In the genomic region with DNA sequence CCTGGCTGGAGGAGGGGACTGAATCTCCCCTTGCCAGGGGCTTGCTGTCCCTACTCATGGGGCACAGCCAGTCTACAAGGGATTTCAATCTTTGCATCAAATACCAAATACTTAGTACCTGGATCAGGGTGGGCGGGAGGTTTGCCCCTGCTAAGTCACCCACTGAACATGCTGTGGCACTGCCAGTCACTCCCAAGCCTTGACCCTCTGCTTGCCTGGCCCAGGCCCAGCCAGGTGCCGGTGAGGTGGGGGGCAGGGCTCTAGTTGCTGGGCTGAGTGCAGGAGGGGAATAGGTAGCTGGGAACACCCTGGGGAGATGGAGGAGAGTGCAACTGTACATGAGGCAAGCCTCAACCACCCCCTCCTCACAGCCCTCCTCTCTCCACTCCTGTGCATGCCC, we compare ENCODE assay signal across 29 cellular contexts.
"Had no signal": no experiment of that assay in that cellular context is flagged by ENCODE, and none has a peak within 500 bp of the region (broad histone marks: within the 10 kb centered on the region; RNA-seq: fewer than 3 reads in every experiment).

No MANE protein-coding gene starts in this region.

- H3K36me3 Mint-ChIP-seq: mesothelial cell of epicardium; naive B cell; natural killer cell treated with Interleukin-12 subunit alpha and Interleukin-12 subunit beta and Interleukin-15 and Interleukin-18, amount 100 ng/mL, for 72 hours had no signal

- FAIRE-seq: keratinocyte, pancreas, urothelium cell line had no signal

- H3K4me1 Mint-ChIP-seq: naive B cell had no signal

- H3K27me3 Mint-ChIP-seq: natural killer cell treated with Interleukin-12 subunit alpha and Interleukin-12 subunit beta and Interleukin-15 and Interleukin-18, amount 100 ng/mL, for 72 hours had no signal

- H3K9me3 ChIP-seq: heart right ventricle, left lung, lower lobe of right lung, pancreas, prostate gland, stomach, testis, thyroid gland, transverse colon, upper lobe of right lung had no signal

- H3K27ac Mint-ChIP-seq: mesothelial cell of epicardium; naive B cell; natural killer cell treated with Interleukin-12 subunit alpha and Interleukin-12 subunit beta and Interleukin-15 and Interleukin-18, amount 100 ng/mL, for 72 hours had no signal

- H3K4me1 ChIP-seq: heart right ventricle, left lung, lower lobe of right lung, pancreas, prostate gland, testis, thyroid gland, transverse colon, upper lobe of right lung had no signal

- ATAC-seq: left colon, left lung, pancreas, right cardiac atrium, sciatic nerve, upper lobe of right lung had no signal

- DNase-seq: heart right ventricle; hippocampal formation; left colon; lower lobe of right lung; mammary epithelial cell; mesendoderm; naive B cell; nucleus accumbens; pancreas; retina; right cardiac atrium; stimulated activated CD4-positive, alpha-beta T cell treated with anti-CD3 and anti-CD28 coated beads, Interleukin-12 subunit alpha, Interleukin-12 subunit beta, amount 100 ng/mL, for 4 hours; stimulated activated CD4-positive, alpha-beta T cell treated with anti-CD3 and anti-CD28 coated beads, Interleukin-15, amount 100 ng/mL, for 24 hours; stimulated activated CD4-positive, alpha-beta T cell treated with anti-CD3 and anti-CD28 coated beads, Interleukin-2, amount 100 ng/mL, for 24 hours; stimulated activated CD4-positive, alpha-beta T cell treated with anti-CD3 and anti-CD28 coated beads, Interleukin-4, amount 100 ng/mL, for 1 hour; stimulated activated naive CD4-positive, alpha-beta T cell; stomach; testis; thyroid gland; transverse colon; upper lobe of right lung had no signal

- H3K4me3 ChIP-seq: heart right ventricle, left lung, lower lobe of right lung, pancreas, prostate gland, skin epidermis, stomach, testis, thyroid gland, transverse colon, upper lobe of right lung had no signal

- H3K36me3 ChIP-seq: heart right ventricle, left lung, lower lobe of right lung, pancreas, prostate gland, stomach, thyroid gland, transverse colon, upper lobe of right lung had no signal

- H3K9me3 Mint-ChIP-seq: mesothelial cell of epicardium had no signal

- H3K27ac ChIP-seq: heart right ventricle, left lung, lower lobe of right lung, pancreas, prostate gland, skin epidermis, stomach, testis, thyroid gland, transverse colon, upper lobe of right lung had no signal

- H3K27me3 ChIP-seq: heart right ventricle, left lung, pancreas, stomach, testis, thyroid gland, transverse colon, upper lobe of right lung had no signal

- H3K4me3 Mint-ChIP-seq: mesothelial cell of epicardium; naive B cell; natural killer cell treated with Interleukin-12 subunit alpha and Interleukin-12 subunit beta and Interleukin-15 and Interleukin-18, amount 100 ng/mL, for 72 hours had no signal
